ENCODE assay signal across 13 cellular contexts in genomic region chr2:131055169-131056065, GRCh38. TPM values are rescaled to one million over a fixed set of nuclear protein-coding genes. Genes with fewer than 3 reads are reported as not detected.
DNase-seq lines count a peak whose midpoint lies in the region; ATAC-seq and TF ChIP-seq lines count a peak whose summit lies in the region.
"Had no signal": no experiment of that assay in that cellular context is flagged by ENCODE, and none has a peak within 500 bp of the region (broad histone marks: within the 10 kb centered on the region; RNA-seq: fewer than 3 reads in every experiment).

No MANE protein-coding gene starts in this region.

- CTCF ChIA-PET in SK-N-SH (lab: Yijun Ruan, JAX) = no interaction called here

- POLR2A ChIA-PET in SK-N-SH (lab: Yijun Ruan, JAX) = no interaction called here

- 91% methylated on average over 21 of the region's 26 CpGs for WGBS in SK-N-SH (ENCODE audit: low lambda C conversion rate)
- WGBS in esophagus muscularis mucosa = 74% methylated on average over 26 of the region's 26 CpGs

- peaks cover 54 to 60% of the 10 kb centered on the region in 2 experiments for H3K36me3 ChIP-seq in SK-N-SH (replicated peaks in 1 of 2; ENCODE audit: control insufficient read depth in 1 of 2, insufficient read depth in 2 of 2, low read length in 1 of 2)
- peaks cover 29 to 86% (median 71%) of the 10 kb centered on the region in 4 donors for H3K36me3 ChIP-seq in esophagus muscularis mucosa

- TF ChIP-seq CTCF in AG10803 (conservative IDR thresholded peaks at IDR 0.05; ENCODE audit: low read length) (no peak), SK-N-SH (IDR thresholded peaks at IDR 0.05) (no peak), esophagus muscularis mucosa (IDR thresholded peaks at IDR 0.05) (no peak), osteocyte (IDR thresholded peaks at IDR 0.05) (no peak)

- no peak for TF ChIP-seq RAD21 in SK-N-SH (IDR thresholded peaks at IDR 0.05; ENCODE audit: low read length)

- H3K36me3 Mint-ChIP-seq in osteocyte (ENCODE audit: unreplicated experiment) = peaks cover 40% of the 10 kb centered on the region

- H3F3A ChIP-seq in SK-N-SH (replicated peaks; ENCODE audit: insufficient read depth) = peaks cover 3% of the 10 kb centered on the region

- H3K27ac ChIP-seq in SK-N-SH (ENCODE audit: low read depth in 2 of 2, low read length in 1 of 2) (peak overlapping the region; percentile 18 to 61; a peak in 2 of 4 replicates), esophagus muscularis mucosa (replicated peaks in 1 of 4) (peak overlapping the region; percentile 49 to 56 (median 52))
- H3K27ac ChIP-seq: pancreas had no signal

- no peak for ATAC-seq in GM21737 (IDR thresholded peaks at IDR 0.05; ENCODE audit: unreplicated experiment)

- H3K4me3 ChIP-seq in AG10803 (ENCODE audit: low read length) (no peak overlapping the region), SK-N-SH (ENCODE audit: low read depth in 2 of 2, low read length in 1 of 2) (no peak overlapping the region), esophagus muscularis mucosa (peak overlapping the region in 1 of 4 donors; percentile 3)
- H3K4me3 ChIP-seq: pancreas had no signal

- peak overlapping the region; percentile 48 for H3K4me2 ChIP-seq in SK-N-SH

- H3K27me3 ChIP-seq in SK-N-SH (ENCODE audit: insufficient read depth) (no peaks in the 10 kb centered on the region), esophagus muscularis mucosa (no peaks in the 10 kb centered on the region)
- H3K27me3 ChIP-seq: pancreas had no signal

- peaks cover 11 to 12% of the 10 kb centered on the region in 2 experiments; a peak in 2 of 4 replicates for H3K4me1 ChIP-seq in SK-N-SH (ENCODE audit: control insufficient read depth in 1 of 2, insufficient read depth in 2 of 2, low read depth in 1 of 2, low read length in 1 of 2)
- H3K4me1 ChIP-seq in esophagus muscularis mucosa = peaks cover 13 to 44% (median 36%) of the 10 kb centered on the region in 4 donors

- no peaks in the 10 kb centered on the region for H3K9me3 Mint-ChIP-seq in osteocyte (ENCODE audit: unreplicated experiment)

- no peak for TF ChIP-seq EP300 in SK-N-SH (IDR thresholded peaks at IDR 0.05; ENCODE audit: borderline replicate concordance in 1 of 2, low read depth in 1 of 2, low read length in 1 of 2)
- peak; percentile 45 for TF ChIP-seq EP300 in esophagus muscularis mucosa (IDR thresholded peaks at IDR 0.05)

- no peak for TF ChIP-seq POLR2A in esophagus muscularis mucosa (IDR thresholded peaks at IDR 0.05; ENCODE audit: low read depth)

- peaks cover 25% of the 10 kb centered on the region for H3K4me1 Mint-ChIP-seq in osteocyte (ENCODE audit: unreplicated experiment)

- peaks cover 86% of the 10 kb centered on the region for H3K79me2 ChIP-seq in SK-N-SH (ENCODE audit: insufficient read depth)

- no peak overlapping the region for H3K9ac ChIP-seq in SK-N-SH

- H3K9me2 ChIP-seq in SK-N-SH = no peaks in the 10 kb centered on the region

- intact Hi-C loops in esophagus muscularis mucosa (cut with DNase I) = no loop called here

- no peaks in the 10 kb centered on the region for H3K9me3 ChIP-seq in SK-N-SH
- no peaks in the 10 kb centered on the region for H3K9me3 ChIP-seq in esophagus muscularis mucosa
- H3K9me3 ChIP-seq: pancreas had no signal

- H3K4me3 Mint-ChIP-seq in osteocyte (ENCODE audit: unreplicated experiment) = peak overlapping the region; percentile 1

- no peak overlapping the region for H2AFZ ChIP-seq in SK-N-SH (ENCODE audit: low read depth)

- peaks cover 82% of the 10 kb centered on the region for H4K20me1 ChIP-seq in SK-N-SH (ENCODE audit: insufficient read depth)

- no peaks in the 10 kb centered on the region for H3K27me3 Mint-ChIP-seq in osteocyte (ENCODE audit: unreplicated experiment)

- DNase-seq in AG10803 (ENCODE audit: low read depth) (peak; percentile 91), SK-N-SH (no peak), esophagus muscularis mucosa (ENCODE audit: extremely low spot score) (no peak), osteocyte (ENCODE audit: extremely low spot score, unreplicated experiment) (no peak), SIG-M5 treated with dmso at 0.1 percent for 504 hours (lab: John Stamatoyannopoulos, UW; ENCODE audit: unreplicated experiment) (no peak), GM19238 (ENCODE audit: insufficient read length, low spot score) (no peak), RPMI8226 (no peak)
- DNase-seq: activated CD4-positive, CD25-positive, alpha-beta regulatory T cell treated with anti-CD3 and anti-CD28 coated beads, Interleukin-2, amount 50 U/mL, for 72 hours; activated naive CD4-positive, alpha-beta T cell; NCI-H69; pancreas; stimulated activated CD4-positive, alpha-beta T cell treated with anti-CD3 and anti-CD28 coated beads, Interleukin-4, amount 100 ng/mL, for 24 hours had no signal

- peak overlapping the region; percentile 40 for H3K27ac Mint-ChIP-seq in osteocyte (ENCODE audit: unreplicated experiment)

TF ChIP-seq in SK-N-SH, 30 proteins besides CTCF, POLR2A, EP300 and RAD21:
- TF ChIP-seq MEF2A (IDR thresholded peaks at IDR 0.05; ENCODE audit: borderline replicate concordance, low read depth) = no peak
- 0 out of 2 replicates have a peak, but pooled peaks have one; percentile 36 for TF ChIP-seq TEAD4 (IDR thresholded peaks at IDR 0.05; ENCODE audit: borderline replicate concordance, insufficient read depth)
- no peak for TF ChIP-seq GABPA (IDR thresholded peaks at IDR 0.05; ENCODE audit: low read depth)
- 0 out of 2 replicates have a peak, but pooled peaks have one; percentile 20 for TF ChIP-seq TCF12 (IDR thresholded peaks at IDR 0.05)

RNA-seq across cellular contexts. Expression of gene FAM168B, which starts 37.8 kb away (rescaled TPM):
- polyA plus RNA-seq in SK-N-SH (2012; rRNA removed) = 72.7 and 84.9 TPM in 2 replicates
- 57.6 and 77.8 TPM in 2 replicates for polyA plus RNA-seq in SK-N-SH (2012; cell fraction: cytosol; rRNA removed)
- 57.2 and 78.1 TPM in 2 replicates for polyA plus RNA-seq in SK-N-SH (2012; cell fraction: nucleus; rRNA removed)
- total RNA-seq in esophagus muscularis mucosa (100 to 1,000 TPM; 155 to 193 (median 182) TPM), osteocyte (111 and 114 TPM in 2 replicates)

RNA-seq across cellular contexts. Expression of gene PLEKHB2, which starts 49.7 kb away (rescaled TPM):
- 78.9 and 105 TPM in 2 replicates for polyA plus RNA-seq in SK-N-SH (2012; rRNA removed)
- 82.9 and 136 TPM in 2 replicates for polyA plus RNA-seq in SK-N-SH (2012; cell fraction: cytosol; rRNA removed)
- polyA plus RNA-seq in SK-N-SH (2012; cell fraction: nucleus; rRNA removed) = 46.4 and 49.5 TPM in 2 replicates
- total RNA-seq in esophagus muscularis mucosa (10 to 100 TPM; 40.4 to 52.9 (median 44.7) TPM), osteocyte (53.9 and 54.2 TPM in 2 replicates)
